Comparison of ENCODE assay signal across 1 cellular context in genomic region chr20:1469925-1470571, GRCh38.
A peak's percentile ranks its signal among the peaks of the same experiment; 100 is the strongest.
TF ChIP-seq lines count a peak whose summit lies in the region.

No MANE protein-coding gene starts in this region.

TF ChIP-seq in K562, 482 proteins besides CTCF, POLR2A, EP300 and RAD21 (continued from another document and continues in another):
- TF ChIP-seq ZBTB40 (IDR thresholded peaks at IDR 0.05), result no peak
- no peak for TF ChIP-seq ZBTB40 (CRISPR knock-in tag; IDR thresholded peaks at IDR 0.05)
- TF ChIP-seq ZNF318 (IDR thresholded peaks at IDR 0.05; ENCODE audit: borderline replicate concordance in 1 of 2, low read depth in 1 of 2), result no peak
- no peak for TF ChIP-seq U2AF1 (optimal IDR thresholded peaks at IDR 0.05; ENCODE audit: low read depth, low read length)
- no peak for TF ChIP-seq SAFB2 (IDR thresholded peaks at IDR 0.05; ENCODE audit: borderline replicate concordance, low read depth, low read length, severe bottlenecking)
- no peak for TF ChIP-seq TCF15 (CRISPR knock-in tag; IDR thresholded peaks at IDR 0.05)
- TF ChIP-seq ZNF174 (CRISPR knock-in tag; IDR thresholded peaks at IDR 0.05), result no peak
- TF ChIP-seq ATF3 (IDR thresholded peaks at IDR 0.05), result peak; percentile 47; the same call in 1 of the 2 replicates
- TF ChIP-seq ATF3 (CRISPR knock-in tag; conservative IDR thresholded peaks at IDR 0.05), result no peak
- no peak for TF ChIP-seq DLX4 (CRISPR knock-in tag; IDR thresholded peaks at IDR 0.05)
- TF ChIP-seq FOS (IDR thresholded peaks at IDR 0.05; ENCODE audit: extremely low read depth, insufficient read length), result no peak
- TF ChIP-seq ATF4 (CRISPR knock-in tag; IDR thresholded peaks at IDR 0.05), result no peak
- no peak for TF ChIP-seq KLF13 (tag; IDR thresholded peaks at IDR 0.05; ENCODE audit: borderline replicate concordance, low read depth)
- TF ChIP-seq SMC3 (conservative IDR thresholded peaks at IDR 0.05; ENCODE audit: insufficient read depth, low read depth, low read length), result peak; percentile 38; the same call in 1 of the 2 replicates
- no peak for TF ChIP-seq MECOM (CRISPR knock-in tag; IDR thresholded peaks at IDR 0.05)
- TF ChIP-seq HOXB6 (CRISPR knock-in tag; IDR thresholded peaks at IDR 0.05; ENCODE audit: borderline replicate concordance), result no peak
- TF ChIP-seq ZNF384 (IDR thresholded peaks at IDR 0.05; ENCODE audit: low read depth, low read length), result no peak
- TF ChIP-seq RBM17 (IDR thresholded peaks at IDR 0.05; ENCODE audit: borderline replicate concordance, low read depth, low read length), result no peak
- TF ChIP-seq ZNF23 (CRISPR knock-in tag; IDR thresholded peaks at IDR 0.05), result no peak
- TF ChIP-seq TBP (optimal IDR thresholded peaks at IDR 0.05; ENCODE audit: low read depth, low read length), result no peak
- TF ChIP-seq NFATC3 (IDR thresholded peaks at IDR 0.05), result no peak
- TF ChIP-seq SNIP1 (IDR thresholded peaks at IDR 0.05; ENCODE audit: low read depth), result no peak
- no peak for TF ChIP-seq RBM39 (optimal IDR thresholded peaks at IDR 0.05; ENCODE audit: low read depth, low read length)
- 0 out of 2 replicates have a peak, but pooled peaks have one; percentile 17 for TF ChIP-seq ZNF592 (IDR thresholded peaks at IDR 0.05)
- TF ChIP-seq ZBTB9 (CRISPR knock-in tag; IDR thresholded peaks at IDR 0.05), result no peak
- no peak for TF ChIP-seq HDAC6 (IDR thresholded peaks at IDR 0.05; ENCODE audit: low read depth, low read length)
- TF ChIP-seq ZNF696 (CRISPR knock-in tag; conservative IDR thresholded peaks at IDR 0.05), result no peak
- no peak for TF ChIP-seq ZBTB7A (IDR thresholded peaks at IDR 0.05; ENCODE audit: borderline replicate concordance, control insufficient read depth, low read depth, low read length)
- TF ChIP-seq JUND (IDR thresholded peaks at IDR 0.05; ENCODE audit: borderline replicate concordance, low read depth, low read length), result peak; percentile 35
- peak; percentile 23; the same call in 1 of the 3 replicates for TF ChIP-seq JUND (tag; IDR thresholded peaks at IDR 0.05; ENCODE audit: borderline replicate concordance, low read depth, low read length)
